In the genomic region with DNA sequence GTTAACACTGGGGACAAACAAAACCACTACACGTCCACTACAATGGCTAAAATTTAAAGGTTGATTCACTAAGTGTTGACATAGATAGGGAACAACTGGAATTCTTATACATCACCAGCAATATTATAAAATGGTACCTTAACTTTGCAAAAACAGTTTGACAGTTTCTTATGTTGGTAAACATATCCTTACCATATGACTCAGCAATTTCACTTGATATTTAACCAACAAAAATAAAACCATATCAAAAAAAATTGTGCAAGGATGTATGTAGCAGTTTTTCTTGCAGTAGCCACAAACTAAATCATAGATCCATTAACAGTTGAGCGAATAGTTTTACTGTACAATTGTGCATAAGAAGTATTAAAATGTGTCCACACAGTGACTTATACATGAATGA, we compare ENCODE assay signal across 1 cellular context.
TF ChIP-seq lines count a peak whose summit lies in the region.

No MANE protein-coding gene starts in this region.

TF ChIP-seq in K562, 482 proteins besides CTCF, POLR2A, EP300 and RAD21 (continued from another document):
- TF ChIP-seq, protein P1, sequence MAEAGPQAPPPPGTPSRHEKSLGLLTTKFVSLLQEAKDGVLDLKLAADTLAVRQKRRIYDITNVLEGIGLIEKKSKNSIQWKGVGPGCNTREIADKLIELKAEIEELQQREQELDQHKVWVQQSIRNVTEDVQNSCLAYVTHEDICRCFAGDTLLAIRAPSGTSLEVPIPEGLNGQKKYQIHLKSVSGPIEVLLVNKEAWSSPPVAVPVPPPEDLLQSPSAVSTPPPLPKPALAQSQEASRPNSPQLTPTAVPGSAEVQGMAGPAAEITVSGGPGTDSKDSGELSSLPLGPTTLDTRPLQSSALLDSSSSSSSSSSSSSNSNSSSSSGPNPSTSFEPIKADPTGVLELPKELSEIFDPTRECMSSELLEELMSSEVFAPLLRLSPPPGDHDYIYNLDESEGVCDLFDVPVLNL (CRISPR knock-in tag; IDR thresholded peaks at IDR 0.05; ENCODE audit: low read depth) = no peak
- no peak for TF ChIP-seq ZKSCAN3 (CRISPR knock-in tag; IDR thresholded peaks at IDR 0.05)
- no peak for TF ChIP-seq SREBF1 (IDR thresholded peaks at IDR 0.05; ENCODE audit: borderline replicate concordance, low read depth, low read length)
- no peak for TF ChIP-seq NCOA4 (IDR thresholded peaks at IDR 0.05; ENCODE audit: partially characterized antibody)
- TF ChIP-seq MAFF (IDR thresholded peaks at IDR 0.05; ENCODE audit: low read length) = peak; percentile 66
- TF ChIP-seq CREM (IDR thresholded peaks at IDR 0.05; ENCODE audit: low read depth) = no peak
- TF ChIP-seq ZNF316 (IDR thresholded peaks at IDR 0.05) = peak; percentile 84
- TF ChIP-seq C11orf30 (IDR thresholded peaks at IDR 0.05; ENCODE audit: low read depth) = peak; percentile 65
- no peak for TF ChIP-seq KDM4B (IDR thresholded peaks at IDR 0.05; ENCODE audit: borderline replicate concordance in 2 of 2, low read depth in 1 of 2)
- TF ChIP-seq, protein P2, sequence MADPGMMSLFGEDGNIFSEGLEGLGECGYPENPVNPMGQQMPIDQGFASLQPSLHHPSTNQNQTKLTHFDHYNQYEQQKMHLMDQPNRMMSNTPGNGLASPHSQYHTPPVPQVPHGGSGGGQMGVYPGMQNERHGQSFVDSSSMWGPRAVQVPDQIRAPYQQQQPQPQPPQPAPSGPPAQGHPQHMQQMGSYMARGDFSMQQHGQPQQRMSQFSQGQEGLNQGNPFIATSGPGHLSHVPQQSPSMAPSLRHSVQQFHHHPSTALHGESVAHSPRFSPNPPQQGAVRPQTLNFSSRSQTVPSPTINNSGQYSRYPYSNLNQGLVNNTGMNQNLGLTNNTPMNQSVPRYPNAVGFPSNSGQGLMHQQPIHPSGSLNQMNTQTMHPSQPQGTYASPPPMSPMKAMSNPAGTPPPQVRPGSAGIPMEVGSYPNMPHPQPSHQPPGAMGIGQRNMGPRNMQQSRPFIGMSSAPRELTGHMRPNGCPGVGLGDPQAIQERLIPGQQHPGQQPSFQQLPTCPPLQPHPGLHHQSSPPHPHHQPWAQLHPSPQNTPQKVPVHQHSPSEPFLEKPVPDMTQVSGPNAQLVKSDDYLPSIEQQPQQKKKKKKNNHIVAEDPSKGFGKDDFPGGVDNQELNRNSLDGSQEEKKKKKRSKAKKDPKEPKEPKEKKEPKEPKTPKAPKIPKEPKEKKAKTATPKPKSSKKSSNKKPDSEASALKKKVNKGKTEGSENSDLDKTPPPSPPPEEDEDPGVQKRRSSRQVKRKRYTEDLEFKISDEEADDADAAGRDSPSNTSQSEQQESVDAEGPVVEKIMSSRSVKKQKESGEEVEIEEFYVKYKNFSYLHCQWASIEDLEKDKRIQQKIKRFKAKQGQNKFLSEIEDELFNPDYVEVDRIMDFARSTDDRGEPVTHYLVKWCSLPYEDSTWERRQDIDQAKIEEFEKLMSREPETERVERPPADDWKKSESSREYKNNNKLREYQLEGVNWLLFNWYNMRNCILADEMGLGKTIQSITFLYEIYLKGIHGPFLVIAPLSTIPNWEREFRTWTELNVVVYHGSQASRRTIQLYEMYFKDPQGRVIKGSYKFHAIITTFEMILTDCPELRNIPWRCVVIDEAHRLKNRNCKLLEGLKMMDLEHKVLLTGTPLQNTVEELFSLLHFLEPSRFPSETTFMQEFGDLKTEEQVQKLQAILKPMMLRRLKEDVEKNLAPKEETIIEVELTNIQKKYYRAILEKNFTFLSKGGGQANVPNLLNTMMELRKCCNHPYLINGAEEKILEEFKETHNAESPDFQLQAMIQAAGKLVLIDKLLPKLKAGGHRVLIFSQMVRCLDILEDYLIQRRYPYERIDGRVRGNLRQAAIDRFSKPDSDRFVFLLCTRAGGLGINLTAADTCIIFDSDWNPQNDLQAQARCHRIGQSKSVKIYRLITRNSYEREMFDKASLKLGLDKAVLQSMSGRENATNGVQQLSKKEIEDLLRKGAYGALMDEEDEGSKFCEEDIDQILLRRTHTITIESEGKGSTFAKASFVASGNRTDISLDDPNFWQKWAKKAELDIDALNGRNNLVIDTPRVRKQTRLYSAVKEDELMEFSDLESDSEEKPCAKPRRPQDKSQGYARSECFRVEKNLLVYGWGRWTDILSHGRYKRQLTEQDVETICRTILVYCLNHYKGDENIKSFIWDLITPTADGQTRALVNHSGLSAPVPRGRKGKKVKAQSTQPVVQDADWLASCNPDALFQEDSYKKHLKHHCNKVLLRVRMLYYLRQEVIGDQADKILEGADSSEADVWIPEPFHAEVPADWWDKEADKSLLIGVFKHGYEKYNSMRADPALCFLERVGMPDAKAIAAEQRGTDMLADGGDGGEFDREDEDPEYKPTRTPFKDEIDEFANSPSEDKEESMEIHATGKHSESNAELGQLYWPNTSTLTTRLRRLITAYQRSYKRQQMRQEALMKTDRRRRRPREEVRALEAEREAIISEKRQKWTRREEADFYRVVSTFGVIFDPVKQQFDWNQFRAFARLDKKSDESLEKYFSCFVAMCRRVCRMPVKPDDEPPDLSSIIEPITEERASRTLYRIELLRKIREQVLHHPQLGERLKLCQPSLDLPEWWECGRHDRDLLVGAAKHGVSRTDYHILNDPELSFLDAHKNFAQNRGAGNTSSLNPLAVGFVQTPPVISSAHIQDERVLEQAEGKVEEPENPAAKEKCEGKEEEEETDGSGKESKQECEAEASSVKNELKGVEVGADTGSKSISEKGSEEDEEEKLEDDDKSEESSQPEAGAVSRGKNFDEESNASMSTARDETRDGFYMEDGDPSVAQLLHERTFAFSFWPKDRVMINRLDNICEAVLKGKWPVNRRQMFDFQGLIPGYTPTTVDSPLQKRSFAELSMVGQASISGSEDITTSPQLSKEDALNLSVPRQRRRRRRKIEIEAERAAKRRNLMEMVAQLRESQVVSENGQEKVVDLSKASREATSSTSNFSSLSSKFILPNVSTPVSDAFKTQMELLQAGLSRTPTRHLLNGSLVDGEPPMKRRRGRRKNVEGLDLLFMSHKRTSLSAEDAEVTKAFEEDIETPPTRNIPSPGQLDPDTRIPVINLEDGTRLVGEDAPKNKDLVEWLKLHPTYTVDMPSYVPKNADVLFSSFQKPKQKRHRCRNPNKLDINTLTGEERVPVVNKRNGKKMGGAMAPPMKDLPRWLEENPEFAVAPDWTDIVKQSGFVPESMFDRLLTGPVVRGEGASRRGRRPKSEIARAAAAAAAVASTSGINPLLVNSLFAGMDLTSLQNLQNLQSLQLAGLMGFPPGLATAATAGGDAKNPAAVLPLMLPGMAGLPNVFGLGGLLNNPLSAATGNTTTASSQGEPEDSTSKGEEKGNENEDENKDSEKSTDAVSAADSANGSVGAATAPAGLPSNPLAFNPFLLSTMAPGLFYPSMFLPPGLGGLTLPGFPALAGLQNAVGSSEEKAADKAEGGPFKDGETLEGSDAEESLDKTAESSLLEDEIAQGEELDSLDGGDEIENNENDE (IDR thresholded peaks at IDR 0.05; ENCODE audit: low read depth, low read length) = no peak
- TF ChIP-seq ZNF785 (CRISPR knock-in tag; IDR thresholded peaks at IDR 0.05) = no peak
- TF ChIP-seq ASH1L (IDR thresholded peaks at IDR 0.05; ENCODE audit: borderline replicate concordance, low read depth, partially characterized antibody) = no peak
- no peak for TF ChIP-seq ERF (CRISPR knock-in tag; IDR thresholded peaks at IDR 0.05)
- TF ChIP-seq, protein P3, sequence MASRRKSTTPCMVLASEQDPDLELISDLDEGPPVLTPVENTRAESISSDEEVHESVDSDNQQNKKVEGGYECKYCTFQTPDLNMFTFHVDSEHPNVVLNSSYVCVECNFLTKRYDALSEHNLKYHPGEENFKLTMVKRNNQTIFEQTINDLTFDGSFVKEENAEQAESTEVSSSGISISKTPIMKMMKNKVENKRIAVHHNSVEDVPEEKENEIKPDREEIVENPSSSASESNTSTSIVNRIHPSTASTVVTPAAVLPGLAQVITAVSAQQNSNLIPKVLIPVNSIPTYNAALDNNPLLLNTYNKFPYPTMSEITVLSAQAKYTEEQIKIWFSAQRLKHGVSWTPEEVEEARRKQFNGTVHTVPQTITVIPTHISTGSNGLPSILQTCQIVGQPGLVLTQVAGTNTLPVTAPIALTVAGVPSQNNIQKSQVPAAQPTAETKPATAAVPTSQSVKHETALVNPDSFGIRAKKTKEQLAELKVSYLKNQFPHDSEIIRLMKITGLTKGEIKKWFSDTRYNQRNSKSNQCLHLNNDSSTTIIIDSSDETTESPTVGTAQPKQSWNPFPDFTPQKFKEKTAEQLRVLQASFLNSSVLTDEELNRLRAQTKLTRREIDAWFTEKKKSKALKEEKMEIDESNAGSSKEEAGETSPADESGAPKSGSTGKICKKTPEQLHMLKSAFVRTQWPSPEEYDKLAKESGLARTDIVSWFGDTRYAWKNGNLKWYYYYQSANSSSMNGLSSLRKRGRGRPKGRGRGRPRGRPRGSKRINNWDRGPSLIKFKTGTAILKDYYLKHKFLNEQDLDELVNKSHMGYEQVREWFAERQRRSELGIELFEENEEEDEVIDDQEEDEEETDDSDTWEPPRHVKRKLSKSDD (conservative IDR thresholded peaks at IDR 0.05; ENCODE audit: low read length) = no peak
- TF ChIP-seq JUN (IDR thresholded peaks at IDR 0.05; ENCODE audit: borderline replicate concordance, low read depth, low read length) = no peak
- TF ChIP-seq JUN (CRISPR knock-in tag; IDR thresholded peaks at IDR 0.05; ENCODE audit: borderline replicate concordance) = no peak
- no peak for TF ChIP-seq HNRNPH1 (optimal IDR thresholded peaks at IDR 0.05; ENCODE audit: low read depth, low read length)
- no peak for TF ChIP-seq SP1 (CRISPR knock-in tag; IDR thresholded peaks at IDR 0.05)
- TF ChIP-seq NFE2L1 (tag; IDR thresholded peaks at IDR 0.05; ENCODE audit: borderline replicate concordance, low read depth) = peak; percentile 64; the same call in 1 of the 2 replicates
- no peak for TF ChIP-seq SP2 (IDR thresholded peaks at IDR 0.05; ENCODE audit: extremely low read depth, low read depth, low read length, poor library complexity, severe bottlenecking)
- TF ChIP-seq ZNF212 (CRISPR knock-in tag; IDR thresholded peaks at IDR 0.05) = no peak
- TF ChIP-seq, protein P4, sequence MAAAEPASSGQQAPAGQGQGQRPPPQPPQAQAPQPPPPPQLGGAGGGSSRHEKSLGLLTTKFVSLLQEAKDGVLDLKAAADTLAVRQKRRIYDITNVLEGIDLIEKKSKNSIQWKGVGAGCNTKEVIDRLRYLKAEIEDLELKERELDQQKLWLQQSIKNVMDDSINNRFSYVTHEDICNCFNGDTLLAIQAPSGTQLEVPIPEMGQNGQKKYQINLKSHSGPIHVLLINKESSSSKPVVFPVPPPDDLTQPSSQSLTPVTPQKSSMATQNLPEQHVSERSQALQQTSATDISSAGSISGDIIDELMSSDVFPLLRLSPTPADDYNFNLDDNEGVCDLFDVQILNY (CRISPR knock-in tag; IDR thresholded peaks at IDR 0.05) = no peak
